14 cellular contexts compared by ENCODE assay signal in the genomic region with DNA sequence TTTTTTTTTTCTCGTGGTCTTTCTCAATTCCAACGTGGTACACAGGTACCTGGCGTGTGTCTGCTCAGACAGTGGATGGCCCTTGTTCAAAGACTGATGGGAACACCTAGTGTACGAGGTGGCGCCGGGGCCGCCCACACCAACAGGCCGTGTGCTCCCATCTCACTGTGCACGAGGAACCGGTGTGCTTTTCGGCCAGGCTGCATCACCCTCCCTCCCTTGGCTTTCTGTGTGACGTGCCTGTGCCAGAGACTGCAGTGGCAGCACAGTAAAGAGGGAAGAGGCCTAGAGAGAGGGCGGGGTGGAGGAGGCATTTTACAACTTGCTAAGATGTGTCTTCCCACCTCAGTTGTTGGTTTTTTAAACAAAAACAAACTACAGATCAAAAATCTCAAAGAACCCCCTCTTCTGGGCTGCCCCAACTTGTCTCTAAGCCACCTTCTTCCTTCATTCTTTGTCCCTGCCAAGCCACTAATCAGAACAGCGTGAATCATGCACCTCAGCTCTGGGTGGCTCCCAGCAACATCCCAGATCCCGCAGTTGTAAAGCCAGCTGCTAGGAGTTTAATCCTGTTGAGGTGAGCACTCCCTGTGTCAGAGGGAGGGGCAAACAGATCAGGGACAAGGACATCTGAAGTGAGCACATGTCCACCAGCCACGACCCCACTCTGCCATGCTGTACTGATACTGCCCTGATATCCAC. TPM values are rescaled to one million over a fixed set of nuclear protein-coding genes. Genes with fewer than 3 reads are reported as not detected.
DNase-seq lines count a peak whose midpoint lies in the region; ATAC-seq, FAIRE-seq and TF ChIP-seq lines count a peak whose summit lies in the region.
"Had no signal": no experiment of that assay in that cellular context is flagged by ENCODE, and none has a peak within 500 bp of the region (broad histone marks: within the 10 kb centered on the region; RNA-seq: fewer than 3 reads in every experiment).

No MANE protein-coding gene starts in this region.

- H3K79me2 ChIP-seq in HepG2 (ENCODE audit: insufficient read depth, low read length): no peaks in the 10 kb centered on the region

- no peak overlapping the region for H3K4me3 ChIP-seq in HepG2 (replicated peaks in 1 of 3; ENCODE audit: insufficient read depth in 1 of 3, low read depth in 2 of 3, low read length in 3 of 3)
- no peak overlapping the region for H3K4me3 ChIP-seq in right lobe of liver
- H3K4me3 ChIP-seq in esophagus (ENCODE audit: low read depth in 1 of 2, low read length in 2 of 2): no peak overlapping the region

- H3K4me1 Mint-ChIP-seq in naive thymus-derived CD8-positive, alpha-beta T cell: peaks cover 6 to 7% (median 7%) of the 10 kb centered on the region in 4 donors

- DNase-seq in HepG2 (ENCODE audit: low spot score): no peak
- no peak for DNase-seq in right lobe of liver
- DNase-seq in myocyte (ENCODE audit: low read depth): peak; percentile 83
- DNase-seq in naive thymus-derived CD8-positive, alpha-beta T cell: no peak
- DNase-seq: activated gamma-delta T cell, GDM1, NCI-H1436, NCI-H510A had no signal

- H3K36me3 Mint-ChIP-seq in naive thymus-derived CD8-positive, alpha-beta T cell: no peaks in the 10 kb centered on the region

- ATAC-seq in HepG2: peak; percentile 21; the same call in 2 of the 3 replicates
- ATAC-seq in right lobe of liver: no peak
- no peak for ATAC-seq in HG02642 (IDR thresholded peaks at IDR 0.05; ENCODE audit: poor library complexity, unreplicated experiment)
- ATAC-seq in HG02623 (IDR thresholded peaks at IDR 0.05; ENCODE audit: unreplicated experiment): no peak
- no peak for ATAC-seq in naive thymus-derived CD8-positive, alpha-beta T cell
- no peak for ATAC-seq in GM19455 (IDR thresholded peaks at IDR 0.05; ENCODE audit: unreplicated experiment)

- H3K27me3 ChIP-seq in HepG2 (ENCODE audit: control insufficient read depth in 1 of 2, insufficient read depth in 2 of 2, low read length in 2 of 2) (peaks cover 3% of the 10 kb centered on the region in 2 experiments; a peak in 2 of 5 replicates), right lobe of liver (no peaks in the 10 kb centered on the region), esophagus (ENCODE audit: control insufficient read depth in 1 of 2, insufficient read depth in 2 of 2, low read length in 2 of 2) (no peaks in the 10 kb centered on the region)

- BruUV-seq in HepG2 (replicated peaks; lab: Mats Ljungman, UMichigan): no TSS peak

- H3K36me3 ChIP-seq in HepG2 (replicated peaks in 1 of 2; ENCODE audit: control insufficient read depth in 1 of 2, insufficient read depth in 2 of 2, low read length in 2 of 2): no peaks in the 10 kb centered on the region
- H3K36me3 ChIP-seq in right lobe of liver: no peaks in the 10 kb centered on the region
- H3K36me3 ChIP-seq in esophagus (ENCODE audit: control insufficient read depth in 2 of 2, insufficient read depth in 2 of 2, low read length in 1 of 2): no peaks in the 10 kb centered on the region

- no peaks in the 10 kb centered on the region for H3K9me3 Mint-ChIP-seq in naive thymus-derived CD8-positive, alpha-beta T cell

- H4K20me1 ChIP-seq in HepG2 (ENCODE audit: insufficient read depth, low read length): no peaks in the 10 kb centered on the region

- intact Hi-C loops in HepG2 (cut with micrococcal nuclease; ENCODE audit: unreplicated experiment) (no loop called here), right lobe of liver (cut with DNase I) (no loop called here)

- H3K27ac ChIP-seq in HepG2 (ENCODE audit: extremely low read length, insufficient read depth, low read length): no peak overlapping the region
- H3K27ac ChIP-seq in right lobe of liver: no peak overlapping the region
- peak overlapping the region; percentile 85 to 96 for H3K27ac ChIP-seq in esophagus (ENCODE audit: low read depth in 2 of 2, low read length in 1 of 2)

- H3K4me2 ChIP-seq in HepG2 (ENCODE audit: low read depth, low read length): no peak overlapping the region

- 66% methylated on average over 16 of the region's 16 CpGs for WGBS in HepG2 (ENCODE audit: low lambda C conversion rate)
- WGBS in right lobe of liver (ENCODE audit: insufficient coverage, low coverage, low lambda C conversion rate, missing lambda C conversion rate): 92% methylated on average over 13 of the region's 16 CpGs
- 51 to 63% methylated on average over 16 of the region's 16 CpGs for WGBS in esophagus, 2 donors

- CTCF ChIA-PET in HepG2 (lab: Yijun Ruan, JAX; ENCODE audit: low intra/inter-chr PET ratio, low total read pairs): no interaction called here

- peaks cover 0 to 9% (median 3%) of the 10 kb centered on the region in 5 donors for H3K27me3 Mint-ChIP-seq in naive thymus-derived CD8-positive, alpha-beta T cell

- POLR2A ChIA-PET in HepG2 (lab: Yijun Ruan, JAX): no interaction called here
- POLR2A ChIA-PET in naive thymus-derived CD8-positive, alpha-beta T cell (lab: Charles Lee): no interaction called here

- no peaks in the 10 kb centered on the region for H3K9me3 ChIP-seq in HepG2 (ENCODE audit: low read length)
- H3K9me3 ChIP-seq in right lobe of liver: no peaks in the 10 kb centered on the region
- no peaks in the 10 kb centered on the region for H3K9me3 ChIP-seq in esophagus (ENCODE audit: control insufficient read depth in 2 of 2, insufficient read depth in 1 of 2, low read depth in 1 of 2, low read length in 1 of 2)

- no peak for TF ChIP-seq POLR2A in HepG2 (IDR thresholded peaks at IDR 0.05; ENCODE audit: insufficient read depth in 1 of 2, low read depth in 2 of 2, low read length in 2 of 2)
- no peak for TF ChIP-seq POLR2A in right lobe of liver (IDR thresholded peaks at IDR 0.05)

- no peak for FAIRE-seq in HepG2 (lab: Jason Lieb, UNC)
- FAIRE-seq: GM18507, TTC549 had no signal

- no peak overlapping the region for H3K9ac ChIP-seq in HepG2 (ENCODE audit: insufficient read depth, low read depth, low read length)

- no peak overlapping the region for H2AFZ ChIP-seq in HepG2 (ENCODE audit: low read length)

- H3K4me3 Mint-ChIP-seq in naive thymus-derived CD8-positive, alpha-beta T cell: no peak overlapping the region

- no peak for TF ChIP-seq EP300 in HepG2 (IDR thresholded peaks at IDR 0.05; ENCODE audit: low read depth in 2 of 2, low read length in 2 of 2)
- TF ChIP-seq EP300 in HepG2 (CRISPR knock-in tag; IDR thresholded peaks at IDR 0.05; ENCODE audit: borderline replicate concordance): no peak

- TF ChIP-seq RAD21 in HepG2 (CRISPR knock-in tag; IDR thresholded peaks at IDR 0.05): no peak

- peaks cover 18% of the 10 kb centered on the region for H3K4me1 ChIP-seq in HepG2 (ENCODE audit: insufficient read depth, low read length)
- H3K4me1 ChIP-seq in right lobe of liver: peaks cover 0 to 6% (median 0%) of the 10 kb centered on the region in 4 donors
- peaks cover 3 to 10% of the 10 kb centered on the region in 2 donors for H3K4me1 ChIP-seq in esophagus (ENCODE audit: control insufficient read depth in 2 of 2, insufficient read depth in 2 of 2, low read length in 1 of 2)

- peak overlapping the region in 2 of 10 donors; percentile 30 to 41 for H3K27ac Mint-ChIP-seq in naive thymus-derived CD8-positive, alpha-beta T cell

- TF ChIP-seq CTCF in HepG2 (CRISPR knock-in tag; IDR thresholded peaks at IDR 0.05) (no peak), right lobe of liver (IDR thresholded peaks at IDR 0.05) (no peak)

- in situ Hi-C loops in HepG2 (cut with HindIII; ENCODE audit: extremely low pct_ligation_motif_present, low pct_unique_long_range_greater_than_20kb): no loop called here

TF ChIP-seq in HepG2, 621 proteins besides CTCF, POLR2A, EP300 and RAD21 (continues in another document):
- TF ChIP-seq RBFOX2 (IDR thresholded peaks at IDR 0.05; ENCODE audit: low read depth, low read length): no peak

RNA-seq across cellular contexts. Expression of a gene that starts 20.8 kb away (rescaled TPM):
- total RNA-seq in HepG2 (2016; rRNA removed; fragmentation: Illumina TruSeq; extraction: Trizol) (127 and 147 TPM in 2 replicates), right lobe of liver (10 to 100 TPM; 35.3 to 93.2 (median 56.8) TPM), myocyte (60.2 and 63.5 TPM in 2 replicates)
- 25.1 and 26.8 TPM in 2 replicates for total RNA-seq in HepG2 (2016; cell fraction: cytosol; rRNA removed; fragmentation: Illumina TruSeq; extraction: Trizol; ENCODE audit: low read depth)
- 104 and 154 TPM in 2 replicates for total RNA-seq in HepG2 (2016; cell fraction: insoluble cytoplasmic fraction; rRNA removed; fragmentation: Illumina TruSeq; extraction: Trizol)
- total RNA-seq in HepG2 (2016; cell fraction: membrane; rRNA removed; fragmentation: Illumina TruSeq; extraction: Trizol): 85.2 and 85.5 TPM in 2 replicates
- 132 and 141 TPM in 2 replicates for total RNA-seq in HepG2 (2016; cell fraction: nucleus; rRNA removed; fragmentation: Illumina TruSeq; extraction: Trizol)
- polyA plus RNA-seq in HepG2 (2011; rRNA removed) (140 and 180 TPM in 2 replicates), esophagus (10 to 100 TPM; 48.8 to 68.5 TPM)
- 82.1 and 111 TPM in 2 replicates for polyA plus RNA-seq in HepG2 (2011; cell fraction: cytosol; rRNA removed)
- polyA plus RNA-seq in HepG2 (2011; cell fraction: nucleus; rRNA removed): 491 and 557 TPM in 2 replicates
- polyA plus RNA-seq in HepG2 (2012): 136 and 153 TPM in 2 replicates
- polyA plus RNA-seq in HepG2 (2016; cell fraction: cytosol; fragmentation: Illumina TruSeq; extraction: Trizol; ENCODE audit: low read depth): 22.4 and 23.1 TPM in 2 replicates
- 127 and 168 TPM in 2 replicates for polyA plus RNA-seq in HepG2 (2016; cell fraction: insoluble cytoplasmic fraction; fragmentation: Illumina TruSeq; extraction: Trizol; ENCODE audit: low read depth)
- 58.5 and 65.6 TPM in 2 replicates for polyA plus RNA-seq in HepG2 (2016; cell fraction: membrane; fragmentation: Illumina TruSeq; extraction: Trizol; ENCODE audit: low read depth)
- 293 and 322 TPM in 2 replicates for polyA plus RNA-seq in HepG2 (2016; cell fraction: nucleus; fragmentation: Illumina TruSeq; extraction: Trizol; ENCODE audit: insufficient read depth, low read depth)
- polyA minus RNA-seq in HepG2 (2011; rRNA and poly(A)+ RNA removed; ENCODE audit: low replicate concordance): 43.4 and 196 TPM in 2 replicates
- polyA minus RNA-seq in HepG2 (2011; cell fraction: cytosol; rRNA and poly(A)+ RNA removed): 155 and 170 TPM in 2 replicates
- polyA minus RNA-seq in HepG2 (2011; cell fraction: nucleus; rRNA and poly(A)+ RNA removed): 115 and 118 TPM in 2 replicates
- 76.8 TPM for polyA plus RNA-seq in myocyte (2012)
- total RNA-seq in naive thymus-derived CD8-positive, alpha-beta T cell: 100 to 1,000 TPM; 165 to 183 TPM
- polyA plus RNA-seq in naive thymus-derived CD8-positive, alpha-beta T cell: 10 to 100 TPM; 25.8 to 51.0 (median 30.4) TPM

Comparison
In these comparisons a context has a peak if more than half of its experiments do, and no peak if none do; other contexts are left out.
1. H3K27ac ChIP-seq: peak in esophagus (2 of 2); none in HepG2 (single experiment) and right lobe of liver (0 of 3).